In the genomic region with DNA sequence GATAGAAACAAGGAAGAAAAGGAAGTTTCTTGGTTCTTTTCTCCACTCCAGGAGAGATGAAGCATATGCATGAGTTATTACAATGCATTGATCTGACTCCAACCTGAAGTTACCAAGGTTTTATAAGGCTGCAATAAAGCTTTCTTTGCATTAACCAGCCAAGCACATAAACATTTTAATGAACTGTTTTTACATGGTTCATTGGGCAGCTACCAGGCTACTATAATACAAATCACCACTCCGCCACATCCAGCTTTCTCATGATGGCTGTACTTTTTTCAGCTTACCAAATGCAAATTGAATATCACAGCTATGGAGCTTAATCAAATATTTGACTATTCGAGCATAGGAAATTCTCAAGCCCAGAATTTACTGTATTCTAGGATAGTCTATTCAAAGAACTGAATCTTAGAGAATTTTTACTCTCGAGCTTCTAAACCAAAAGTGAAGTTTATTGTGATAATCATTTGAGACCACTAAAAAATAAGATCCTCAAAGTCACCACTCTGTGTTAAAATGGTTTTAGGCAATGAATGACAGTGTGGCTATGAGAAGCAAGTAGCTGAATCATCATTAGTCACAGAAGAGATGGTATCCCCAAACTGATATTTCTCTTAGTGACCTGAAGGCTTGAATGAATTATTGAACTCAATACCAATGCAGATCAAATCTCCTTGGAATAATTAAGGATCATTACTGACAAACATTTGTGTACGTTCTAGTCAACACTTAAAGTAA, we compare ENCODE assay signal across 18 cellular contexts. TPM values are rescaled to one million over a fixed set of nuclear protein-coding genes. Genes with fewer than 3 reads are reported as not detected.
DNase-seq lines count a peak whose midpoint lies in the region; ATAC-seq, FAIRE-seq and TF ChIP-seq lines count a peak whose summit lies in the region.
"Had no signal": no experiment of that assay in that cellular context is flagged by ENCODE, and none has a peak within 500 bp of the region (broad histone marks: within the 10 kb centered on the region; RNA-seq: fewer than 3 reads in every experiment).

No MANE protein-coding gene starts in this region.

- intact Hi-C loops in PC-9 (cut with micrococcal nuclease; ENCODE audit: unreplicated experiment) (no loop called here), K562 (cut with micrococcal nuclease) (no loop called here)

- H2AFZ ChIP-seq in ACC112 (ENCODE audit: low read length, unreplicated experiment) (peak overlapping the region; percentile 14), PC-9 (no peak overlapping the region), K562 (ENCODE audit: low read depth, low read length) (no peak overlapping the region)

- no peaks in the 10 kb centered on the region for H3K79me2 ChIP-seq in ACC112 (ENCODE audit: control insufficient read depth, insufficient read depth, low read length, unreplicated experiment)
- no peaks in the 10 kb centered on the region for H3K79me2 ChIP-seq in PC-9 (ENCODE audit: low read depth)
- no peaks in the 10 kb centered on the region for H3K79me2 ChIP-seq in K562 (ENCODE audit: control insufficient read depth, insufficient read depth, low read length)

- no peak for FAIRE-seq in K562 (lab: Jason Lieb, UNC)

- H3K36me3 ChIP-seq in ACC112 (ENCODE audit: insufficient read depth, low read length), result no peaks in the 10 kb centered on the region
- H3K36me3 ChIP-seq in PC-9 (ENCODE audit: low read depth), result no peaks in the 10 kb centered on the region
- H3K36me3 ChIP-seq in K562 (ENCODE audit: control insufficient read depth, insufficient read depth, low read length), result no peaks in the 10 kb centered on the region
- H3K36me3 ChIP-seq: lower lobe of right lung, WERI-Rb-1 had no signal

- H3K4me2 ChIP-seq in PC-9 (0 out of 2 replicates have a peak overlapping the region, but pooled peaks have one; percentile 2), K562 (ENCODE audit: insufficient read depth, low read length) (no peak overlapping the region)

- H3K4me3 ChIP-seq in ACC112 (ENCODE audit: low read depth, low read length), result no peak overlapping the region
- H3K4me3 ChIP-seq in PC-9, result no peak overlapping the region
- H3K4me3 ChIP-seq in K562, result no peak overlapping the region
- H3K4me3 ChIP-seq: lower lobe of right lung had no signal

- no peaks in the 10 kb centered on the region for H3K9me1 ChIP-seq in K562 (ENCODE audit: control insufficient read depth, insufficient read depth, low read length)

- BruUV-seq in PC-9 (replicated peaks; lab: Mats Ljungman, UMichigan) (no TSS peak), K562 (replicated peaks; lab: Mats Ljungman, UMichigan) (no TSS peak)

- H3K9me2 ChIP-seq in PC-9 (ENCODE audit: insufficient read depth), result no peaks in the 10 kb centered on the region

- H3K27ac ChIP-seq in ACC112 (ENCODE audit: low read depth, low read length) (no peak overlapping the region), PC-9 (no peak overlapping the region), K562 (ENCODE audit: extremely low read depth, low read depth, low read length) (no peak overlapping the region)
- H3K27ac ChIP-seq: C4-2B, lower lobe of right lung, WERI-Rb-1 had no signal

- CTCF ChIA-PET in PC-9 (lab: Charles Lee), result no interaction called here
- CTCF ChIA-PET in K562 (lab: Yijun Ruan, JAX; ENCODE audit: low intra/inter-chr PET ratio), result no interaction called here

- H4K20me1 ChIP-seq in PC-9 (ENCODE audit: insufficient read depth) (no peaks in the 10 kb centered on the region), K562 (replicated peaks; ENCODE audit: control insufficient read depth, insufficient read depth, low read length) (no peaks in the 10 kb centered on the region)

- TF ChIP-seq CTCF in PC-9 (conservative IDR thresholded peaks at IDR 0.05) (no peak), K562 (IDR thresholded peaks at IDR 0.05 in 2 of 3, conservative IDR thresholded peaks at IDR 0.05 in 1 of 3; ENCODE audit: insufficient read depth in 2 of 3, low read depth in 1 of 3, low read length in 3 of 3) (no peak)

- no peak overlapping the region for H3K9ac ChIP-seq in K562 (ENCODE audit: insufficient read depth in 1 of 2, low read depth in 2 of 2, low read length in 2 of 2)

- H3K27me3 ChIP-seq in ACC112 (ENCODE audit: insufficient read depth, low read length), result no peaks in the 10 kb centered on the region
- no peaks in the 10 kb centered on the region for H3K27me3 ChIP-seq in PC-9 (ENCODE audit: insufficient read depth, low read depth)
- H3K27me3 ChIP-seq in K562 (ENCODE audit: control insufficient read depth in 2 of 2, insufficient read depth in 2 of 2, low read length in 2 of 2), result peaks cover 10 to 26% of the 10 kb centered on the region in 2 experiments; a peak in 4 of 5 replicates

- H3K4me1 ChIP-seq in ACC112 (ENCODE audit: control insufficient read depth, insufficient read depth, low read length, unreplicated experiment) (peaks cover 7% of the 10 kb centered on the region), PC-9 (replicated peaks; ENCODE audit: insufficient read depth) (peaks cover 11% of the 10 kb centered on the region), K562 (replicated peaks in 1 of 2; ENCODE audit: control insufficient read depth in 2 of 2, insufficient read depth in 2 of 2, low read length in 2 of 2) (no peaks in the 10 kb centered on the region)
- H3K4me1 ChIP-seq: lower lobe of right lung had no signal

- no peaks in the 10 kb centered on the region for H3K9me3 ChIP-seq in PC-9 (ENCODE audit: insufficient read depth, low read depth)
- H3K9me3 ChIP-seq in K562 (replicated peaks; ENCODE audit: control insufficient read depth, insufficient read depth, low read depth, low read length), result no peaks in the 10 kb centered on the region
- H3K9me3 ChIP-seq: lower lobe of right lung had no signal

- ATAC-seq in K562 (no peak), HG03097 (IDR thresholded peaks at IDR 0.05; ENCODE audit: low FRiP score, unreplicated experiment) (no peak), GM21423 (IDR thresholded peaks at IDR 0.05; ENCODE audit: unreplicated experiment) (no peak), HG02588 (IDR thresholded peaks at IDR 0.05; ENCODE audit: unreplicated experiment) (no peak)
- ATAC-seq: lower lobe of right lung had no signal

- POLR2A ChIA-PET in PC-9 (lab: Charles Lee; ENCODE audit: unreplicated experiment) (no interaction called here), K562 (lab: Yijun Ruan, JAX) (no interaction called here)

- no peaks in the 10 kb centered on the region for H3F3A ChIP-seq in PC-9 (ENCODE audit: insufficient read depth, low read depth)

- DNase-seq in HCEC 1CT, result peak; percentile 40
- DNase-seq in PC-9, result peak in 1 of 2 experiments; percentile 43
- no peak for DNase-seq in K562 (ENCODE audit: extremely low read depth in 1 of 4, low spot score in 3 of 4)
- DNase-seq in erythroblast (lab: John Stamatoyannopoulos, UW), result no peak
- DNase-seq: activated CD4-positive, alpha-beta T cell treated with anti-CD3 and anti-CD28 coated beads, Interleukin-2, amount 50 U/mL, for 1 hour; activated naive CD8-positive, alpha-beta T cell treated with anti-CD3 and anti-CD28 coated beads for 36 hours; cerebellar nuclear complex; lower lobe of right lung; NCI-H510A; posterior cingulate gyrus; SHP77 treated with DMSO at 0.1 percent for 48 hours; substantia nigra; WERI-Rb-1 had no signal

- in situ Hi-C loops in K562 (cut with MboI), result no loop called here

- TF ChIP-seq RAD21 in K562 (CRISPR knock-in tag; conservative IDR thresholded peaks at IDR 0.05 in 1 of 2, IDR thresholded peaks at IDR 0.05 in 1 of 2), result no peak

- TF ChIP-seq EP300 in K562 (IDR thresholded peaks at IDR 0.05; ENCODE audit: low read length), result no peak

- TF ChIP-seq POLR2A in K562 (conservative IDR thresholded peaks at IDR 0.05) (no peak), erythroblast (IDR thresholded peaks at IDR 0.05; ENCODE audit: low read length) (no peak)

- 1% methylated on average over 4 of the region's 4 CpGs for WGBS in K562 (ENCODE audit: insufficient coverage, low coverage, missing lambda C conversion rate)

TF ChIP-seq in K562, 482 proteins besides CTCF, POLR2A, EP300 and RAD21 (continues in another document):
- TF ChIP-seq LARP7 (IDR thresholded peaks at IDR 0.05), result no peak
- TF ChIP-seq ZNF316 (IDR thresholded peaks at IDR 0.05), result peak; percentile 44; the same call in 1 of the 2 replicates
- peak; percentile 37; the same call in 1 of the 2 replicates for TF ChIP-seq MAFG (tag; conservative IDR thresholded peaks at IDR 0.05)

RNA-seq across cellular contexts. Expression of a gene that starts 58.6 kb away (rescaled TPM):
- total RNA-seq in PC-9 (2021) (14.8 and 18.8 TPM in 2 replicates), K562 (2014; rRNA removed) (16.5 and 21.5 TPM in 2 replicates), K562 (2014; rRNA removed; fragmentation: Illumina TruSeq; extraction: Trizol) (21.2 and 22.5 TPM in 2 replicates), K562 (2015; rRNA removed; fragmentation: Illumina TruSeq; extraction: Trizol) (24.3 and 24.9 TPM in 2 replicates), K562 (2021) (21.0 and 22.7 TPM in 2 replicates)
- total RNA-seq in K562 (2011; cell fraction: chromatin; rRNA removed; ENCODE audit: low replicate concordance), result 10.0 and 29.7 TPM in 2 replicates
- total RNA-seq in K562 (2011; cell fraction: nucleolus; rRNA removed), result 6.0 and 8.4 TPM in 2 replicates
- 13.1 and 14.9 TPM in 2 replicates for total RNA-seq in K562 (2011; cell fraction: nucleoplasm; rRNA removed)
- polyA plus RNA-seq in K562 (2011; rRNA removed) (11.5 and 13.4 TPM in 2 replicates), K562 (2014; fragmentation: Illumina TruSeq; extraction: Trizol) (18.3 and 20.2 TPM in 2 replicates), K562 (2014; fragmentation: Nextera tagmentation; extraction: Ambion mirVana) (10 to 100 TPM in 1 of 2 experiments, 1 to 10 TPM in 1; 9.6 to 12.8 TPM), K562 (2014; rRNA removed) (11.3 and 12.0 TPM in 2 replicates)
- 3.6 and 5.6 TPM in 2 replicates for polyA plus RNA-seq in K562 (2011; cell fraction: cytosol; rRNA removed)
- 9.8 and 10.1 TPM in 2 replicates for polyA plus RNA-seq in K562 (2011; cell fraction: nucleus; rRNA removed)
- polyA plus RNA-seq in K562 (2012), result 10.6 and 11.8 TPM in 2 replicates
- polyA minus RNA-seq in K562 (2011; rRNA and poly(A)+ RNA removed), result 23.6 and 26.4 TPM in 2 replicates
- polyA minus RNA-seq in K562 (2011; cell fraction: cytosol; rRNA and poly(A)+ RNA removed), result 11.1 and 11.2 TPM in 2 replicates
- 9.3 and 18.7 TPM in 2 replicates for polyA minus RNA-seq in K562 (2011; cell fraction: nucleus; rRNA and poly(A)+ RNA removed)
